Comparison of ENCODE assay signal across 8 cellular contexts in genomic region chr12:76020731-76021672, GRCh38. TPM values are rescaled to one million over a fixed set of nuclear protein-coding genes. Genes with fewer than 3 reads are reported as not detected.
A peak's percentile ranks its signal among the peaks of the same experiment; 100 is the strongest.
DNase-seq lines count a peak whose midpoint lies in the region; ATAC-seq and TF ChIP-seq lines count a peak whose summit lies in the region.

No MANE protein-coding gene starts in this region.

- POLR2A ChIA-PET in activated CD4-positive, alpha-beta T cell treated with anti-CD3 and anti-CD28 coated beads, Interleukin-2, amount 10 ng/mL, durations not matched to agents 7 days and 5 days (lab: Charles Lee) = interaction anchor here (0.8 to 1.4 kb wide), 5 partner anchors 10 to 103 kb away, joined by 3 to 13 read pairs (median 3); partner anchors contain the start of gene PHLDA1

- H3K27ac Mint-ChIP-seq in activated CD4-positive, alpha-beta T cell treated with anti-CD3 and anti-CD28 coated beads, Interleukin-2, amount 10 ng/mL, durations not matched to agents 7 days and 5 days = peak overlapping the region; percentile 98

- H3K27me3 Mint-ChIP-seq in activated CD4-positive, alpha-beta T cell treated with anti-CD3 and anti-CD28 coated beads, Interleukin-2, amount 10 ng/mL, durations not matched to agents 7 days and 5 days = no peaks in the 10 kb centered on the region

- in situ Hi-C loops in KBM-7 (cut with MboI; ENCODE audit: low pct_unique_long_range_greater_than_20kb, low sequenced_read_pairs) = no loop called here

- peak overlapping the region; percentile 42 for H3K4me3 Mint-ChIP-seq in activated CD4-positive, alpha-beta T cell treated with anti-CD3 and anti-CD28 coated beads, Interleukin-2, amount 10 ng/mL, durations not matched to agents 7 days and 5 days

- TF ChIP-seq CTCF in epithelial cell of proximal tubule (conservative IDR thresholded peaks at IDR 0.05; ENCODE audit: low read depth, low read length) (no peak), sigmoid colon (IDR thresholded peaks at IDR 0.05) (no peak)

- no peak for TF ChIP-seq EP300 in sigmoid colon (IDR thresholded peaks at IDR 0.05)

- TF ChIP-seq POLR2A in sigmoid colon (IDR thresholded peaks at IDR 0.05) = no peak

- H3K4me1 Mint-ChIP-seq in activated CD4-positive, alpha-beta T cell treated with anti-CD3 and anti-CD28 coated beads, Interleukin-2, amount 10 ng/mL, durations not matched to agents 7 days and 5 days = peaks cover 38% of the 10 kb centered on the region

- 52 to 62% methylated on average over 15 of the region's 15 CpGs for WGBS in sigmoid colon, 2 donors

- H3K4me3 ChIP-seq in epithelial cell of proximal tubule (ENCODE audit: low read depth, low read length) = no peak overlapping the region
- no peak overlapping the region for H3K4me3 ChIP-seq in sigmoid colon

- DNase-seq in AG08395 (ENCODE audit: low spot score) (peak; percentile 86), KBM-7 (peak; percentile 63), epithelial cell of proximal tubule (ENCODE audit: low read depth) (peak; percentile 97), sigmoid colon (no peak), NCI-H128 (lab: John Stamatoyannopoulos, UW; ENCODE audit: unreplicated experiment) (no peak), NCI-H2081 (lab: John Stamatoyannopoulos, UW) (no peak)
- DNase-seq in activated CD4-positive, alpha-beta T cell treated with anti-CD3 and anti-CD28 coated beads, Interleukin-2, amount 10 ng/mL, durations not matched to agents 7 days and 5 days = peak; percentile 73

- H3K36me3 ChIP-seq in sigmoid colon = no peaks in the 10 kb centered on the region

- H3K27me3 ChIP-seq in sigmoid colon = peaks cover 0 to 9% (median 0%) of the 10 kb centered on the region in 3 donors

- H3K9me3 Mint-ChIP-seq in activated CD4-positive, alpha-beta T cell treated with anti-CD3 and anti-CD28 coated beads, Interleukin-2, amount 10 ng/mL, durations not matched to agents 7 days and 5 days = no peaks in the 10 kb centered on the region

- ATAC-seq in GM19467 (IDR thresholded peaks at IDR 0.05; ENCODE audit: unreplicated experiment) = peak; percentile 54

- H3K27ac ChIP-seq in sigmoid colon = peak overlapping the region; percentile 4 to 56 (median 29)

- intact Hi-C loops in sigmoid colon (cut with DNase I) = no loop called here

- CTCF ChIA-PET in activated CD4-positive, alpha-beta T cell treated with anti-CD3 and anti-CD28 coated beads, Interleukin-2, amount 10 ng/mL, durations not matched to agents 7 days and 5 days (lab: Charles Lee) = interaction anchor here (1.3 to 4.1 kb wide), 5 partner anchors 10 to 103 kb away, joined by 3 to 22 read pairs (median 6); partner anchors contain the start of gene PHLDA1

- H3K9me3 ChIP-seq in sigmoid colon = no peaks in the 10 kb centered on the region

- peaks cover 2% of the 10 kb centered on the region for H3K36me3 Mint-ChIP-seq in activated CD4-positive, alpha-beta T cell treated with anti-CD3 and anti-CD28 coated beads, Interleukin-2, amount 10 ng/mL, durations not matched to agents 7 days and 5 days (ENCODE audit: low read depth)

- peaks cover 0 to 7% (median 0%) of the 10 kb centered on the region in 4 donors for H3K4me1 ChIP-seq in sigmoid colon

RNA-seq across cellular contexts. Expression of gene PHLDA1, which starts 10.6 kb away (rescaled TPM):
- total RNA-seq in activated CD4-positive, alpha-beta T cell treated with anti-CD3 and anti-CD28 coated beads, Interleukin-2, amount 10 ng/mL, durations not matched to agents 7 days and 5 days = 1 to 10 TPM; 3.8 to 3.9 TPM
- total RNA-seq in epithelial cell of proximal tubule = 74.3 and 89.0 TPM in 2 replicates
- total RNA-seq in sigmoid colon = 10 to 100 TPM in 1 of 4 donors, 1 to 10 TPM in 3; 3.6 to 10.9 (median 5.3) TPM
- 1 to 10 TPM; 2.4 to 6.6 (median 4.2) TPM for polyA plus RNA-seq in sigmoid colon

Comparison
In these comparisons a context has a peak if more than half of its experiments do, and no peak if none do; other contexts are left out.
1. DNase-seq: peak in AG08395 (single experiment), KBM-7 (single experiment), activated CD4-positive, alpha-beta T cell treated with anti-CD3 and anti-CD28 coated beads, Interleukin-2, amount 10 ng/mL, durations not matched to agents 7 days and 5 days (single experiment) and epithelial cell of proximal tubule (single experiment); none in sigmoid colon (single experiment), NCI-H128 (single experiment) and NCI-H2081 (0 of 2).